In the genomic region with DNA sequence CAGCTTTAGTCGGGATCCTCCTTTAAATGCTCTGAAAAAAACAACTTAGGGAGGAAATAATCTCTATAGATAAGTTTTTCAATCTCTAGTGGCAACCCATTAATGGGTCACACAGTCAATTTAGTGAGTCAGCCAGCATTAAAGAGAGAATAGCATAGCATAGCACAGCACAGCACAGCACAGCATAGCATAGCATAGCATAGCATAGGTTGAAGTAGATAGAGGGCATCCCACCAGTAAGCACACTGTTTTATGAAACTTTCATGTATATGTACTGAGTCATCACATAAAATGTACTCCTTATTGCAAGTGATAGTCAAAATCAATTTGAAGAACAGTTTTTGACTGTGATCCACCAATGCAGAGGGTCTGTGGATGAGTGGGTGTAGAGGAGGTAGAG, we compare ENCODE assay signal across 16 cellular contexts.
DNase-seq lines count a peak whose midpoint lies in the region; ATAC-seq and TF ChIP-seq lines count a peak whose summit lies in the region.
"Had no signal": no experiment of that assay in that cellular context is flagged by ENCODE, and none has a peak within 500 bp of the region (broad histone marks: within the 10 kb centered on the region; RNA-seq: fewer than 3 reads in every experiment).

No MANE protein-coding gene starts in this region.

- peaks cover 0 to 13% of the 10 kb centered on the region in 2 experiments; a peak in 2 of 4 replicates for H3K4me1 ChIP-seq in SK-N-SH (ENCODE audit: control insufficient read depth in 1 of 2, insufficient read depth in 2 of 2, low read depth in 1 of 2, low read length in 1 of 2)

- POLR2A ChIA-PET in SK-N-SH (lab: Yijun Ruan, JAX) = no interaction called here

- H3K36me3 ChIP-seq in SK-N-SH (replicated peaks in 1 of 2; ENCODE audit: control insufficient read depth in 1 of 2, insufficient read depth in 2 of 2, low read length in 1 of 2) = no peaks in the 10 kb centered on the region
- H3K36me3 ChIP-seq in SK-N-MC (ENCODE audit: insufficient read depth, low read length) = no peaks in the 10 kb centered on the region; the same call in 1 of the 2 replicates
- H3K36me3 ChIP-seq: BLaER1 treated with 17β-estradiol and CSF1 and Interleukin-3, amounts not matched to agents 10 nM and 100 nM had no signal

- H3K9me2 ChIP-seq in SK-N-SH = no peaks in the 10 kb centered on the region

- H3K79me2 ChIP-seq in SK-N-SH (ENCODE audit: insufficient read depth) = no peaks in the 10 kb centered on the region

- WGBS in SK-N-SH (ENCODE audit: low lambda C conversion rate) = 76% methylated on average over 1 of the region's 1 CpG

- H3K27ac Mint-ChIP-seq in effector memory CD8-positive, alpha-beta T cell = no peak overlapping the region
- H3K27ac Mint-ChIP-seq: CD4-positive, CD25-positive, alpha-beta regulatory T cell; GM23338; IgD-negative memory B cell had no signal

- H3K4me2 ChIP-seq in SK-N-SH = no peak overlapping the region
- H3K4me2 ChIP-seq: GM23338, KMS-11 had no signal

- H3K4me3 ChIP-seq in SK-N-SH (ENCODE audit: low read depth in 2 of 2, low read length in 1 of 2) = no peak overlapping the region
- no peak overlapping the region for H3K4me3 ChIP-seq in SK-N-MC
- H3K4me3 ChIP-seq: BLaER1 treated with 17β-estradiol and CSF1 and Interleukin-3, amounts not matched to agents 10 nM and 100 nM; GM23338 had no signal

- H3K9me3 Mint-ChIP-seq in effector memory CD8-positive, alpha-beta T cell = peaks cover 5 to 20% of the 10 kb centered on the region in 2 donors
- H3K9me3 Mint-ChIP-seq: GM23338, H9 had no signal

- ATAC-seq in SK-N-SH treated with all-trans-retinoic acid at 6 μM for 48 hours (peak; percentile 63), GM21723 (IDR thresholded peaks at IDR 0.05; ENCODE audit: unreplicated experiment) (no peak), GM19351 (IDR thresholded peaks at IDR 0.05; ENCODE audit: unreplicated experiment) (no peak)
- ATAC-seq in effector memory CD8-positive, alpha-beta T cell (replicated peaks) = no peak
- ATAC-seq: GM23338 had no signal

- no peaks in the 10 kb centered on the region for H3K36me3 Mint-ChIP-seq in effector memory CD8-positive, alpha-beta T cell (ENCODE audit: insufficient read depth)
- H3K36me3 Mint-ChIP-seq: CD4-positive, CD25-positive, alpha-beta regulatory T cell; IgD-negative memory B cell had no signal

- H3K4me1 Mint-ChIP-seq in effector memory CD8-positive, alpha-beta T cell (ENCODE audit: low read depth in 2 of 2) = no peaks in the 10 kb centered on the region
- H3K4me1 Mint-ChIP-seq: CD4-positive, CD25-positive, alpha-beta regulatory T cell; GM23338; H9; IgD-negative memory B cell had no signal

- no peak for TF ChIP-seq RAD21 in SK-N-SH (IDR thresholded peaks at IDR 0.05; ENCODE audit: low read length)

- no peaks in the 10 kb centered on the region for H3F3A ChIP-seq in SK-N-SH (replicated peaks; ENCODE audit: insufficient read depth)

- H3K9me3 ChIP-seq in SK-N-SH = no peaks in the 10 kb centered on the region
- H3K9me3 ChIP-seq in SK-N-MC (ENCODE audit: low read depth, low read length) = no peaks in the 10 kb centered on the region

- CTCF ChIA-PET in SK-N-SH (lab: Yijun Ruan, JAX) = no interaction called here

- H2AFZ ChIP-seq in SK-N-SH (ENCODE audit: low read depth) = no peak overlapping the region
- H2AFZ ChIP-seq: GM23338 had no signal

- no peak overlapping the region for H3K4me3 Mint-ChIP-seq in effector memory CD8-positive, alpha-beta T cell
- H3K4me3 Mint-ChIP-seq: CD4-positive, CD25-positive, alpha-beta regulatory T cell; GM23338; H9; IgD-negative memory B cell had no signal

- no peak overlapping the region for H3K9ac ChIP-seq in SK-N-SH
- no peak overlapping the region for H3K9ac ChIP-seq in SK-N-MC (ENCODE audit: insufficient read length)
- H3K9ac ChIP-seq: BLaER1 treated with 17β-estradiol and CSF1 and Interleukin-3, amounts not matched to agents 10 nM and 100 nM; KMS-11 had no signal

- no peak for TF ChIP-seq EP300 in SK-N-SH (IDR thresholded peaks at IDR 0.05; ENCODE audit: borderline replicate concordance in 1 of 2, low read depth in 1 of 2, low read length in 1 of 2)

- no peaks in the 10 kb centered on the region for H3K27me3 ChIP-seq in SK-N-SH (ENCODE audit: insufficient read depth)
- H3K27me3 ChIP-seq: BLaER1 treated with 17β-estradiol and CSF1 and Interleukin-3, amounts not matched to agents 10 nM and 100 nM had no signal

- H3K27ac ChIP-seq in SK-N-SH (ENCODE audit: low read depth in 2 of 2, low read length in 1 of 2) (no peak overlapping the region), SK-N-MC (0 out of 2 replicates have a peak overlapping the region, but pooled peaks have one; percentile 2)
- H3K27ac ChIP-seq: 22Rv1; BLaER1 treated with 17β-estradiol and CSF1 and Interleukin-3, amounts not matched to agents 10 nM and 100 nM; KMS-11 had no signal

- H3K27me3 Mint-ChIP-seq in effector memory CD8-positive, alpha-beta T cell = no peaks in the 10 kb centered on the region
- H3K27me3 Mint-ChIP-seq: CD4-positive, CD25-positive, alpha-beta regulatory T cell; IgD-negative memory B cell had no signal

- DNase-seq in SK-N-SH (no peak), HCEC 1CT (peak; percentile 28), SK-N-MC (ENCODE audit: low read depth, low spot score) (no peak), cerebellar nuclear complex (lab: John Stamatoyannopoulos, UW) (no peak)
- no peak for DNase-seq in effector memory CD8-positive, alpha-beta T cell
- DNase-seq: CD4-positive, CD25-positive, alpha-beta regulatory T cell; DMS53; H9 had no signal

- no peak for TF ChIP-seq CTCF in SK-N-SH (IDR thresholded peaks at IDR 0.05)

- H4K20me1 ChIP-seq in SK-N-SH (ENCODE audit: insufficient read depth) = no peaks in the 10 kb centered on the region
- H4K20me1 ChIP-seq: BLaER1 treated with 17β-estradiol and CSF1 and Interleukin-3, amounts not matched to agents 10 nM and 100 nM had no signal

TF ChIP-seq in SK-N-SH treated with all-trans-retinoic acid at 6 μM for 48 hours, 23 proteins besides CTCF, POLR2A, EP300 and RAD21:
- TF ChIP-seq BACH2 (CRISPR knock-in tag; IDR thresholded peaks at IDR 0.05; ENCODE audit: borderline replicate concordance) = no peak
- no peak for TF ChIP-seq ISL1 (CRISPR knock-in tag; IDR thresholded peaks at IDR 0.05)
- no peak for TF ChIP-seq ARNTL (CRISPR knock-in tag; IDR thresholded peaks at IDR 0.05; ENCODE audit: borderline replicate concordance, low read depth)

TF ChIP-seq in SK-N-SH, 30 proteins besides CTCF, POLR2A, EP300 and RAD21:
- TF ChIP-seq MEF2A (IDR thresholded peaks at IDR 0.05; ENCODE audit: borderline replicate concordance, low read depth) = no peak
- no peak for TF ChIP-seq GABPA (IDR thresholded peaks at IDR 0.05; ENCODE audit: low read depth)
- TF ChIP-seq ELF1 (IDR thresholded peaks at IDR 0.05) = no peak
- no peak for TF ChIP-seq NFIC (IDR thresholded peaks at IDR 0.05; ENCODE audit: borderline replicate concordance)
- TF ChIP-seq FOXM1 (IDR thresholded peaks at IDR 0.05; ENCODE audit: low read depth) = no peak
- TF ChIP-seq RXRA (IDR thresholded peaks at IDR 0.05; ENCODE audit: borderline replicate concordance, low read depth) = no peak
- no peak for TF ChIP-seq USF1 (IDR thresholded peaks at IDR 0.05; ENCODE audit: borderline replicate concordance, low read depth)
- no peak for TF ChIP-seq RCOR1 (IDR thresholded peaks at IDR 0.05; ENCODE audit: low read length)
- TF ChIP-seq JUND (IDR thresholded peaks at IDR 0.05) = no peak; the same call in 1 of the 2 replicates
- TF ChIP-seq USF2 (IDR thresholded peaks at IDR 0.05; ENCODE audit: borderline replicate concordance, low read depth, low read length) = no peak
- TF ChIP-seq FOXJ3 (CRISPR knock-in tag; IDR thresholded peaks at IDR 0.05) = no peak
- TF ChIP-seq TCF12 (IDR thresholded peaks at IDR 0.05) = no peak
- no peak for TF ChIP-seq GATA2 (CRISPR knock-in tag; IDR thresholded peaks at IDR 0.05)
- TF ChIP-seq PBX3 (IDR thresholded peaks at IDR 0.05) = no peak
- no peak for TF ChIP-seq YY1 (IDR thresholded peaks at IDR 0.05; ENCODE audit: low read depth)
- no peak for TF ChIP-seq SIN3A (IDR thresholded peaks at IDR 0.05; ENCODE audit: borderline replicate concordance, low read depth, low read length)
- TF ChIP-seq TAF1 (IDR thresholded peaks at IDR 0.05; ENCODE audit: borderline replicate concordance, low read depth, low read length) = no peak
- no peak for TF ChIP-seq FOSL2 (IDR thresholded peaks at IDR 0.05; ENCODE audit: borderline replicate concordance, low read depth)
